Comparison of ENCODE assay signal across 8 cellular contexts in the genomic region with DNA sequence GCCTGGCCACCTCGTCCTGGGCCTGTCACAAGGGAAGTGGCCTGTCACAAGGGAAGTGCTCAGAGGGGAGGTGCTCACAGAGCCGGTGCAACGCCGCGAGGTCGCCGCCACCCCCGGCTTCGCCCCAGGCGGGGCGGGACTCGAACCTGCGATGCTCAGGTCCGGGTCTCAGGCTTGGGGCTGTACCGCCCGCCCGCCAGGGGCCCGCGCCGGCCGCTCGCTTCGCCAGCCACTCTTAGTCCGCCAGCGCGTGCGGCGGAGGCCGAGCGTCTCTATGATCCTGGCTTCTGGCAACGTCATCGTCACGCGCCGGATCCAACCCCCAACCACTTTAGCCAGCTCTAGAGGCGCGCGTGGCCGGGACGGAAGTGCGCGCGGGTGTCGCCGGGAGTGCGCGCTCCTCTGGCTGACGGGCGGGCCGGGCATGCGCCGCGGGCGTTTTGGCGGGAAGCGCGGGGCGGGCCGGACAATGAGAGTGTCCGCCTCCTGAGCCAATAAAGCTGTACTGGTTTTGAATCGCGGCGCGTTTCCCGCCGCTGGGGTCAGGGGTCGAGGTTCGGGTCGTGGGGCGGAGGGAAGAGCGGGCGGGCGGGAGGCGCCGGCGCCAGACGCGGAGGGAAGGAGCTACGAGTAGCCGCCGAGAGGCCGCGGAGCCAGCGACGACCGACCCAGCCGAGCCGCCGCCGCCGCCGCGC. TPM values are rescaled to one million over a fixed set of nuclear protein-coding genes. Genes with fewer than 3 reads are reported as not detected.
DNase-seq lines count a peak whose midpoint lies in the region; ATAC-seq and TF ChIP-seq lines count a peak whose summit lies in the region.

TRMT2A (minus strand) TSS at position 276 of the 695 bp plus-strand sequence. CDS start 320 bp downstream, outside the sequence.

- TF ChIP-seq CTCF in activated B cell treated with CpG ODN at 0.5 μM for 24 hours (IDR thresholded peaks at IDR 0.05), result no peak

- peak within 1 kb of the TSS; percentile 91 for H3K4me3 Mint-ChIP-seq in activated B cell treated with CpG ODN at 0.5 μM for 24 hours

- H3K4me1 Mint-ChIP-seq in activated B cell treated with CpG ODN at 0.5 μM for 24 hours, result peaks cover 44% of the 10 kb centered on the region

- H3K27me3 Mint-ChIP-seq in activated B cell treated with CpG ODN at 0.5 μM for 24 hours, result no peaks in the 10 kb centered on the region

- intact Hi-C loops in activated B cell treated with CpG ODN at 0.5 μM for 24 hours (cut with micrococcal nuclease), result loop anchor here (1.0 to 5.0 kb wide), 11 partner anchors 14 to 886 kb away; partner anchors contain the start of genes ARVCF, COMT, DGCR6L and DGCR8

- ATAC-seq in GM18909 (IDR thresholded peaks at IDR 0.05; ENCODE audit: poor library complexity, unreplicated experiment), result peak; percentile 71
- ATAC-seq in HG03175 (IDR thresholded peaks at IDR 0.05; ENCODE audit: unreplicated experiment), result peak; percentile 76
- ATAC-seq in activated B cell treated with CpG ODN at 0.5 μM for 24 hours (ENCODE audit: low read depth), result peak; percentile 81

- H3K9me3 Mint-ChIP-seq in activated B cell treated with CpG ODN at 0.5 μM for 24 hours, result no peaks in the 10 kb centered on the region

- peak within 1 kb of the TSS; percentile 95 for H3K27ac ChIP-seq in caudate nucleus (ENCODE audit: low read depth, low read length)

- H3K36me3 Mint-ChIP-seq in activated B cell treated with CpG ODN at 0.5 μM for 24 hours (ENCODE audit: low read depth), result peaks cover 58% of the 10 kb centered on the region

- DNase-seq in AG08395 (ENCODE audit: low spot score) (peak; percentile 99), NCI-H226 (peak; percentile 88), activated B cell treated with CpG ODN at 0.5 μM for 24 hours (peak; percentile 97), caudate nucleus (lab: John Stamatoyannopoulos, UW) (peak; percentile 52 to 99 (median 95)), iris pigment epithelial cell (ENCODE audit: low read depth) (peak; percentile 99)
- peak; percentile 96 for DNase-seq in stimulated activated CD4-positive, alpha-beta T cell treated with anti-CD3 and anti-CD28 coated beads, Interleukin-12 subunit alpha, Interleukin-12 subunit beta, amount 100 ng/mL, for 4 hours

- peak within 1 kb of the TSS; percentile 92 for H3K27ac Mint-ChIP-seq in activated B cell treated with CpG ODN at 0.5 μM for 24 hours

- POLR2A ChIA-PET in activated B cell treated with CpG ODN at 0.5 μM for 24 hours (lab: Charles Lee), result interaction anchor here (0.7 to 2.5 kb wide), 12 partner anchors 9 to 885 kb away, joined by 3 to 8 read pairs (median 4); partner anchors contain the start of genes COMT, MED15, TANGO2 and TXNRD2

- CTCF ChIA-PET in activated B cell treated with CpG ODN at 0.5 μM for 24 hours (lab: Charles Lee), result no interaction called here

RNA-seq across cellular contexts. Expression of gene TRMT2A, which starts in this region (rescaled TPM):
- 77.4 and 91.7 TPM in 2 replicates for total RNA-seq in activated B cell treated with CpG ODN at 0.5 μM for 24 hours

Comparison
In these comparisons a context has a peak if more than half of its experiments do, and no peak if none do; other contexts are left out.
1. Peak in every context shown above with its lines: DNase-seq, ATAC-seq and H3K27ac ChIP-seq.